ENCODE assay signal across 1 cellular context in the genomic region with DNA sequence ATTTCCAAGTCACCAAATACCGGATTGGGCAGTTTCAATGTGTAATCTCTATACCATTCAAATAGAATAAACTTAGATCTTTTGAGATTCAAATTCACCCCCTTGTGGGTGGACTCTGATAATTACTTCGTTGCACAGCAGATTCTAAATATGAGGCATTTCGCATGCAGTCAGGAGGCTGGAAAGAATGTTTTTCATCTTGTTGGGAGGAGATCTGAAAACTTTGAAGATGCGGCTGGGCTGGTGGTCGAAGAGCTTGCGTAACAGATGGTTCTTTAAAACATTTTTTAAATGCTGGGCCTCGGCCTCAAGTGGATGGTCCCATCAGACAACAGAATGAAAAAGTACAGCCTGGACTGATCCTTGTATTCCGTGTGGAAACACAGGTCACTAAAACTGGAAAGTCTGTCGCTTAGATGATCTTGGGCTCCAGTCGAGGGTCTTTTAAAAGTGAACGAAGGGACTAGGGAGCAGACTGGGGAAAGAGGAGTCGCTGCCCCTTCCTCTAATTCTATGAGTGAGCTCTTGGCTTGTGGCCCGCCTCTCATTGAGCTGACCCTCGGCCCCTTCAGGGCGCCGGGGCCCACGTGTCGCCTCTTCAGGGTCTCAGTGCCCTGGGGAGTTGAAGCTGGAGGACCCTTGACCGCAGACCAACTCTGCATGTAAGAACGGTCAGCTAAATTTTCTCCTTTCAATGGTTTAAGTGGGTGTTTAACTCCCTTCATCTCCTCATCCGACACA.
TF ChIP-seq lines count a peak whose summit lies in the region.

No MANE protein-coding gene starts in this region.

TF ChIP-seq in GM23338, 12 proteins besides CTCF, POLR2A, EP300 and RAD21 (continued from another document):
- TF ChIP-seq, protein P1, sequence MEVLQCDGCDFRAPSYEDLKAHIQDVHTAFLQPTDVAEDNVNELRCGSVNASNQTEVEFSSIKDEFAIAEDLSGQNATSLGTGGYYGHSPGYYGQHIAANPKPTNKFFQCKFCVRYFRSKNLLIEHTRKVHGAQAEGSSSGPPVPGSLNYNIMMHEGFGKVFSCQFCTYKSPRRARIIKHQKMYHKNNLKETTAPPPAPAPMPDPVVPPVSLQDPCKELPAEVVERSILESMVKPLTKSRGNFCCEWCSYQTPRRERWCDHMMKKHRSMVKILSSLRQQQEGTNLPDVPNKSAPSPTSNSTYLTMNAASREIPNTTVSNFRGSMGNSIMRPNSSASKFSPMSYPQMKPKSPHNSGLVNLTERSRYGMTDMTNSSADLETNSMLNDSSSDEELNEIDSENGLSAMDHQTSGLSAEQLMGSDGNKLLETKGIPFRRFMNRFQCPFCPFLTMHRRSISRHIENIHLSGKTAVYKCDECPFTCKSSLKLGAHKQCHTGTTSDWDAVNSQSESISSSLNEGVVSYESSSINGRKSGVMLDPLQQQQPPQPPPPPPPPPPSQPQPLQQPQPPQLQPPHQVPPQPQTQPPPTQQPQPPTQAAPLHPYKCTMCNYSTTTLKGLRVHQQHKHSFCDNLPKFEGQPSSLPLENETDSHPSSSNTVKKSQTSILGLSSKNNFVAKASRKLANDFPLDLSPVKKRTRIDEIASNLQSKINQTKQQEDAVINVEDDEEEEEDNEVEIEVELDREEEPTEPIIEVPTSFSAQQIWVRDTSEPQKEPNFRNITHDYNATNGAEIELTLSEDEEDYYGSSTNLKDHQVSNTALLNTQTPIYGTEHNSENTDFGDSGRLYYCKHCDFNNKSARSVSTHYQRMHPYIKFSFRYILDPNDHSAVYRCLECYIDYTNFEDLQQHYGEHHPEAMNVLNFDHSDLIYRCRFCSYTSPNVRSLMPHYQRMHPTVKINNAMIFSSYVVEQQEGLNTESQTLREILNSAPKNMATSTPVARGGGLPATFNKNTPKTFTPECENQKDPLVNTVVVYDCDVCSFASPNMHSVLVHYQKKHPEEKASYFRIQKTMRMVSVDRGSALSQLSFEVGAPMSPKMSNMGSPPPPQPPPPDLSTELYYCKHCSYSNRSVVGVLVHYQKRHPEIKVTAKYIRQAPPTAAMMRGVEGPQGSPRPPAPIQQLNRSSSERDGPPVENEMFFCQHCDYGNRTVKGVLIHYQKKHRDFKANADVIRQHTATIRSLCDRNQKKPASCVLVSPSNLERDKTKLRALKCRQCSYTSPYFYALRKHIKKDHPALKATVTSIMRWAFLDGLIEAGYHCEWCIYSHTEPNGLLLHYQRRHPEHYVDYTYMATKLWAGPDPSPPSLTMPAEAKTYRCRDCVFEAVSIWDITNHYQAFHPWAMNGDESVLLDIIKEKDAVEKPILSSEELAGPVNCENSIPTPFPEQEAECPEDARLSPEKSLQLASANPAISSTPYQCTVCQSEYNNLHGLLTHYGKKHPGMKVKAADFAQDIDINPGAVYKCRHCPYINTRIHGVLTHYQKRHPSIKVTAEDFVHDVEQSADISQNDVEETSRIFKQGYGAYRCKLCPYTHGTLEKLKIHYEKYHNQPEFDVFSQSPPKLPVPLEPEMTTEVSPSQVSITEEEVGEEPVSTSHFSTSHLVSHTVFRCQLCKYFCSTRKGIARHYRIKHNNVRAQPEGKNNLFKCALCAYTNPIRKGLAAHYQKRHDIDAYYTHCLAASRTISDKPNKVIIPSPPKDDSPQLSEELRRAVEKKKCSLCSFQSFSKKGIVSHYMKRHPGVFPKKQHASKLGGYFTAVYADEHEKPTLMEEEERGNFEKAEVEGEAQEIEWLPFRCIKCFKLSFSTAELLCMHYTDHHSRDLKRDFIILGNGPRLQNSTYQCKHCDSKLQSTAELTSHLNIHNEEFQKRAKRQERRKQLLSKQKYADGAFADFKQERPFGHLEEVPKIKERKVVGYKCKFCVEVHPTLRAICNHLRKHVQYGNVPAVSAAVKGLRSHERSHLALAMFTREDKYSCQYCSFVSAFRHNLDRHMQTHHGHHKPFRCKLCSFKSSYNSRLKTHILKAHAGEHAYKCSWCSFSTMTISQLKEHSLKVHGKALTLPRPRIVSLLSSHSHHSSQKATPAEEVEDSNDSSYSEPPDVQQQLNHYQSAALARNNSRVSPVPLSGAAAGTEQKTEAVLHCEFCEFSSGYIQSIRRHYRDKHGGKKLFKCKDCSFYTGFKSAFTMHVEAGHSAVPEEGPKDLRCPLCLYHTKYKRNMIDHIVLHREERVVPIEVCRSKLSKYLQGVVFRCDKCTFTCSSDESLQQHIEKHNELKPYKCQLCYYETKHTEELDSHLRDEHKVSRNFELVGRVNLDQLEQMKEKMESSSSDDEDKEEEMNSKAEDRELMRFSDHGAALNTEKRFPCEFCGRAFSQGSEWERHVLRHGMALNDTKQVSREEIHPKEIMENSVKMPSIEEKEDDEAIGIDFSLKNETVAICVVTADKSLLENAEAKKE (CRISPR knock-in tag; IDR thresholded peaks at IDR 0.05): no peak
- TF ChIP-seq POLR2AphosphoS5 (IDR thresholded peaks at IDR 0.05; ENCODE audit: low read depth): no peak; the same call in 1 of the 2 replicates
- no peak for TF ChIP-seq ETS1 (IDR thresholded peaks at IDR 0.05)
